ENCODE assay signal across 8 cellular contexts in the genomic region with DNA sequence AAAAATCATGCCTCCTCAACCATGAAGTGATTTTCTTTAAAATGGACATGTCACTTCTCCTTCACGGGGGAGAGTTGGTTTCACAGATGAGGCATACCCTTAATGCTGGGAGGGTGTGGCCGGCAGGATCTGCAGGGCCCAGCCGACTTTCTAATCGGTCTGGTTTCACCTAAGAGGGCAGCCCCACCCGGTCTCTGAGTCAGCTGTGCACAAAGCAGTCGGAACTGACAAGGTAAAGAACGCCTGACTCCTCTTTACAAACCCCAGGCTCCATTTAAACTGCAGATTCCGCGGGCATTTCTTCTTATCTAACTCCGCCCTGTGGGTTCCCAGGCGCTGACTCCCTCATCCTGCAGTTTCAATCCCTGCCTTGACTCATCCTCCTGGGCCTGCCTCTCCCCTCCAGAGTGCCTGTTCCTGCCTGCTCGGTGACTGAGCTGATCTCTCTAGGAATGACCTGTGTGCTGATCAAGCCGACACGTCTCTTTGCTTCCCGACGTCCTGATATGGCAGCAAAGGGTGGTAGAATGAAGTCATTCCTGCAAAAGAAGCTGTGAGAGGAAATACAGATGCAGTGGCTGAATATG.
DNase-seq lines count a peak whose midpoint lies in the region; ATAC-seq and TF ChIP-seq lines count a peak whose summit lies in the region.

No MANE protein-coding gene starts in this region.

- no peaks in the 10 kb centered on the region for H3K4me1 Mint-ChIP-seq in naive thymus-derived CD8-positive, alpha-beta T cell

- H3K4me3 Mint-ChIP-seq in naive thymus-derived CD8-positive, alpha-beta T cell: no peak overlapping the region

- peak overlapping the region in 1 of 2 donors; percentile 45 for H3K4me3 ChIP-seq in cardiac fibroblast (replicated peaks in 1 of 2; ENCODE audit: low read depth in 2 of 2, low read length in 2 of 2)
- H3K4me3 ChIP-seq in mucosa of descending colon: no peak overlapping the region
- no peak overlapping the region for H3K4me3 ChIP-seq in A673 (ENCODE audit: low read depth, low read length, poor library complexity, severe bottlenecking)

- no peak for TF ChIP-seq CTCF in cardiac fibroblast (IDR thresholded peaks at IDR 0.05; ENCODE audit: low read depth, low read length)
- no peak for TF ChIP-seq CTCF in mucosa of descending colon (IDR thresholded peaks at IDR 0.05)
- TF ChIP-seq CTCF in A673 (conservative IDR thresholded peaks at IDR 0.05; ENCODE audit: low read depth, low read length): no peak

- H3K27me3 ChIP-seq in A673 (replicated peaks; ENCODE audit: insufficient read depth, low read depth, low read length, poor library complexity): no peaks in the 10 kb centered on the region

- ATAC-seq in mucosa of descending colon: peak; percentile 84
- no peak for ATAC-seq in HG02763 (IDR thresholded peaks at IDR 0.05; ENCODE audit: unreplicated experiment)
- no peak for ATAC-seq in GM21723 (IDR thresholded peaks at IDR 0.05; ENCODE audit: unreplicated experiment)
- no peak for ATAC-seq in naive thymus-derived CD8-positive, alpha-beta T cell

- H3K36me3 ChIP-seq in mucosa of descending colon (ENCODE audit: low read depth) (no peaks in the 10 kb centered on the region), A673 (ENCODE audit: insufficient read depth, low read length, poor library complexity, severe bottlenecking) (no peaks in the 10 kb centered on the region)

- BruUV-seq in A673 (replicated peaks; lab: Mats Ljungman, UMichigan): no TSS peak

- H3K9me3 ChIP-seq in mucosa of descending colon (no peaks in the 10 kb centered on the region), A673 (ENCODE audit: low read depth, low read length, poor library complexity, severe bottlenecking) (no peaks in the 10 kb centered on the region)

- intact Hi-C loops in mucosa of descending colon (cut with DNase I, micrococcal nuclease): no loop called here
- intact Hi-C loops in A673 (cut with micrococcal nuclease; ENCODE audit: unreplicated experiment): no loop called here

- no peaks in the 10 kb centered on the region for H3K36me3 Mint-ChIP-seq in naive thymus-derived CD8-positive, alpha-beta T cell

- no peaks in the 10 kb centered on the region for H3K9me3 Mint-ChIP-seq in naive thymus-derived CD8-positive, alpha-beta T cell

- H3K4me1 ChIP-seq in mucosa of descending colon (ENCODE audit: low read depth) (peaks cover 12% of the 10 kb centered on the region), A673 (ENCODE audit: insufficient read depth, low read length, poor library complexity, severe bottlenecking) (no peaks in the 10 kb centered on the region)

- DNase-seq in ELR (ENCODE audit: low read depth) (peak; percentile 95), HS-27A (ENCODE audit: low read depth) (peak; percentile 58), cardiac fibroblast (ENCODE audit: low read depth in 2 of 2) (peak; percentile 75 to 85), mucosa of descending colon (peak; percentile 62 to 68 (median 62)), A673 (ENCODE audit: low spot score) (no peak)
- no peak for DNase-seq in naive thymus-derived CD8-positive, alpha-beta T cell

- CTCF ChIA-PET in A673 (lab: Charles Lee): interaction anchor here (0.6 kb wide), 1 partner anchor 1691 kb away, joined by 3 read pairs; no protein-coding TSS in a partner anchor

- POLR2A ChIA-PET in A673 (lab: Charles Lee; ENCODE audit: low non-redundant PET): no interaction called here
- POLR2A ChIA-PET in naive thymus-derived CD8-positive, alpha-beta T cell (lab: Charles Lee): no interaction called here

- H3K27ac Mint-ChIP-seq in naive thymus-derived CD8-positive, alpha-beta T cell: no peak overlapping the region

- H3K27ac ChIP-seq in A673 (ENCODE audit: low read depth, low read length, poor library complexity, severe bottlenecking): no peak overlapping the region

- H3K27me3 Mint-ChIP-seq in naive thymus-derived CD8-positive, alpha-beta T cell: peaks cover 0 to 18% (median 3%) of the 10 kb centered on the region in 5 donors

Comparison
In these comparisons a context has a peak if more than half of its experiments do, and no peak if none do; other contexts are left out.
1. DNase-seq: peak in ELR (single experiment), HS-27A (single experiment), cardiac fibroblast (2 of 2) and mucosa of descending colon (3 of 3); none in A673 (single experiment) and naive thymus-derived CD8-positive, alpha-beta T cell (0 of 10).